Comparison of ENCODE assay signal across 7 cellular contexts in the genomic region with DNA sequence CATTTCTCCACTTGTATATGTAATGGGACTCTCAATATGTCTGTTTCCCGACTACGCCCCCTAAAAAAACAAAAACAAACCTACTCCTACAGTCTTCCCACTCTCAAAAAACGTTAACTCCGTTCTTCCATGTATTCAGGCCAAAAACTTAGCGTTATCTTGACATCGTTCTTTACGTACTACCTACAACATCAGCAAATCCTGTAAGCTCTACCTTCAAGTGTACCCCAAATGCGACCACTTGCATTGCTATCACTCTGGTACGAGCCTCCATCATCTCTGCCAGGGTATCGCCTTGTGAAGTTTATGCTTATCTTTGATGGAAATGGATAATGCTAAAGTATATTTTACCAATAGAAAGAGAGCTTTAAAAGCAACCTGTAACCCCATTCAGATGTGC. TPM values are rescaled to one million over a fixed set of nuclear protein-coding genes. Genes with fewer than 3 reads are reported as not detected.
A peak's percentile ranks its signal among the peaks of the same experiment; 100 is the strongest.
DNase-seq lines count a peak whose midpoint lies in the region; ATAC-seq and TF ChIP-seq lines count a peak whose summit lies in the region.

No MANE protein-coding gene starts in this region.

- no peak overlapping the region for H2AFZ ChIP-seq in HCT116 (ENCODE audit: low read depth, low read length, poor library complexity, severe bottlenecking)

- no peak for TF ChIP-seq RAD21 in HCT116 (IDR thresholded peaks at IDR 0.05; ENCODE audit: low read depth)

- no peaks in the 10 kb centered on the region for H3K9me2 ChIP-seq in HCT116 (ENCODE audit: insufficient read depth)

- H3K79me2 ChIP-seq in HCT116 (ENCODE audit: insufficient read depth, low read length) = peaks cover 9% of the 10 kb centered on the region; the same call in 1 of the 2 replicates

- H3K9ac ChIP-seq in HCT116 (ENCODE audit: low read length) = peak overlapping the region; percentile 64
- H3K9ac ChIP-seq in iPS-20b (ENCODE audit: low read depth, low read length) = peak overlapping the region; percentile 50; the same call in 1 of the 2 replicates

- TF ChIP-seq CTCF in HCT116 (IDR thresholded peaks at IDR 0.05 in 2 of 3, conservative IDR thresholded peaks at IDR 0.05 in 1 of 3; ENCODE audit: borderline replicate concordance in 1 of 3, insufficient read depth in 1 of 3, low read depth in 2 of 3, low read length in 2 of 3) (no peak), adrenal gland (IDR thresholded peaks at IDR 0.05) (no peak), testis (IDR thresholded peaks at IDR 0.05) (no peak)

- peaks cover 0 to 20% of the 10 kb centered on the region in 2 experiments; a peak in 3 of 4 replicates for H3K4me1 ChIP-seq in HCT116 (ENCODE audit: control insufficient read depth in 1 of 2, insufficient read depth in 2 of 2, low read length in 2 of 2)
- H3K4me1 ChIP-seq in adrenal gland (replicated peaks in 1 of 2) = peaks cover 13 to 45% of the 10 kb centered on the region in 2 donors
- H3K4me1 ChIP-seq in iPS-20b (ENCODE audit: insufficient read depth, low read length) = no peaks in the 10 kb centered on the region
- H3K4me1 ChIP-seq in testis = peaks cover 21% of the 10 kb centered on the region

- H4K20me1 ChIP-seq in HCT116 (ENCODE audit: insufficient read depth) = no peaks in the 10 kb centered on the region

- H3K4me2 ChIP-seq in HCT116 (ENCODE audit: low read length) = peak overlapping the region; percentile 82

- ATAC-seq in HCT116 (no peak), GM21576 (IDR thresholded peaks at IDR 0.05; ENCODE audit: unreplicated experiment) (no peak), GM18511 (IDR thresholded peaks at IDR 0.05; ENCODE audit: unreplicated experiment) (no peak), HG03457 (IDR thresholded peaks at IDR 0.05; ENCODE audit: unreplicated experiment) (no peak)

- H3K36me3 ChIP-seq in HCT116 (ENCODE audit: control insufficient read depth in 1 of 2, insufficient read depth in 2 of 2, low read length in 2 of 2) (no peaks in the 10 kb centered on the region), adrenal gland (replicated peaks in 1 of 2) (peaks cover 0 to 4% of the 10 kb centered on the region in 2 donors), iPS-20b (ENCODE audit: insufficient read depth, low read depth, low read length) (peaks cover 13% of the 10 kb centered on the region), testis (ENCODE audit: low read depth, missing control alignments) (no peaks in the 10 kb centered on the region)

- RAD21 ChIA-PET in HCT116 (lab: Charles Lee; ENCODE audit: low non-redundant PET in 1 of 2, low total read pairs in 2 of 2, uncharacterized antibody in 2 of 2, unreplicated experiment in 2 of 2) = no interaction called here

- CTCF ChIA-PET in HCT116 (lab: Charles Lee) = no interaction called here

- no peak for DNase-seq in HCT116 (ENCODE audit: low read depth, low spot score)
- no peak for DNase-seq in adrenal gland
- no peak for DNase-seq in testis

- peak overlapping the region; percentile 91 to 94 for H3K4me3 ChIP-seq in HCT116 (replicated peaks in 1 of 2; ENCODE audit: low read depth in 1 of 2, low read length in 2 of 2)
- H3K4me3 ChIP-seq in adrenal gland = peak overlapping the region; percentile 42 to 98 (median 76)
- peak overlapping the region; percentile 92 for H3K4me3 ChIP-seq in iPS-20b (ENCODE audit: low read length)
- peak overlapping the region; percentile 76 to 94 for H3K4me3 ChIP-seq in testis

- no peak overlapping the region for H3K27ac ChIP-seq in HCT116 (ENCODE audit: low read depth, low read length)
- H3K27ac ChIP-seq in adrenal gland = peak overlapping the region in 4 of 5 donors; percentile 72 to 91 (median 76)
- H3K27ac ChIP-seq in iPS-20b (ENCODE audit: low read length) = no peak overlapping the region
- H3K27ac ChIP-seq in testis = peak overlapping the region; percentile 56 to 62

- H3K9me3 ChIP-seq in HCT116 (ENCODE audit: control insufficient read depth in 1 of 2, insufficient read depth in 1 of 2, low read depth in 1 of 2, low read length in 2 of 2) = no peaks in the 10 kb centered on the region
- H3K9me3 ChIP-seq in adrenal gland (replicated peaks in 1 of 3) = no peaks in the 10 kb centered on the region
- no peaks in the 10 kb centered on the region for H3K9me3 ChIP-seq in iPS-20b (ENCODE audit: insufficient read depth, low read depth, low read length)
- H3K9me3 ChIP-seq in testis = no peaks in the 10 kb centered on the region

- POLR2A ChIA-PET in HCT116 (lab: Charles Lee) = no interaction called here

- 1 to 2% (median 2%) methylated on average over 10 of the region's 10 CpGs for WGBS in adrenal gland, 4 donors
- 1 to 2% methylated on average over 10 of the region's 10 CpGs for WGBS in testis, 2 donors

- intact Hi-C loops in HCT116 (cut with micrococcal nuclease) (no loop called here), adrenal gland (cut with DNase I) (no loop called here), testis (cut with DNase I; ENCODE audit: low total_unique reads) (no loop called here)

- BruUV-seq in HCT116 (replicated peaks; lab: Mats Ljungman, UMichigan) = TSS peak; percentile 65

- H3K27me3 ChIP-seq in HCT116 (ENCODE audit: insufficient read depth, low read length) (no peaks in the 10 kb centered on the region), adrenal gland (no peaks in the 10 kb centered on the region), iPS-20b (ENCODE audit: insufficient read depth, low read length) (no peaks in the 10 kb centered on the region), testis (no peaks in the 10 kb centered on the region)

- no peak for TF ChIP-seq POLR2A in HCT116 (IDR thresholded peaks at IDR 0.05; ENCODE audit: borderline replicate concordance, extremely low read depth, insufficient read depth, insufficient read length)
- no peak for TF ChIP-seq POLR2A in adrenal gland (IDR thresholded peaks at IDR 0.05)
- no peak for TF ChIP-seq POLR2A in testis (IDR thresholded peaks at IDR 0.05)

TF ChIP-seq in HCT116, 20 proteins besides CTCF, POLR2A, EP300 and RAD21:
- TF ChIP-seq EGR1 (IDR thresholded peaks at IDR 0.05; ENCODE audit: low read depth) (no peak), POLR2AphosphoS5 (IDR thresholded peaks at IDR 0.05; ENCODE audit: low read depth, low read length) (no peak), SRF (IDR thresholded peaks at IDR 0.05; ENCODE audit: low read depth) (no peak), JUND (IDR thresholded peaks at IDR 0.05) (no peak)
- TF ChIP-seq, protein P1, sequence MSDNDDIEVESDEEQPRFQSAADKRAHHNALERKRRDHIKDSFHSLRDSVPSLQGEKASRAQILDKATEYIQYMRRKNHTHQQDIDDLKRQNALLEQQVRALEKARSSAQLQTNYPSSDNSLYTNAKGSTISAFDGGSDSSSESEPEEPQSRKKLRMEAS (IDR thresholded peaks at IDR 0.05) = no peak
- TF ChIP-seq, protein P2, sequence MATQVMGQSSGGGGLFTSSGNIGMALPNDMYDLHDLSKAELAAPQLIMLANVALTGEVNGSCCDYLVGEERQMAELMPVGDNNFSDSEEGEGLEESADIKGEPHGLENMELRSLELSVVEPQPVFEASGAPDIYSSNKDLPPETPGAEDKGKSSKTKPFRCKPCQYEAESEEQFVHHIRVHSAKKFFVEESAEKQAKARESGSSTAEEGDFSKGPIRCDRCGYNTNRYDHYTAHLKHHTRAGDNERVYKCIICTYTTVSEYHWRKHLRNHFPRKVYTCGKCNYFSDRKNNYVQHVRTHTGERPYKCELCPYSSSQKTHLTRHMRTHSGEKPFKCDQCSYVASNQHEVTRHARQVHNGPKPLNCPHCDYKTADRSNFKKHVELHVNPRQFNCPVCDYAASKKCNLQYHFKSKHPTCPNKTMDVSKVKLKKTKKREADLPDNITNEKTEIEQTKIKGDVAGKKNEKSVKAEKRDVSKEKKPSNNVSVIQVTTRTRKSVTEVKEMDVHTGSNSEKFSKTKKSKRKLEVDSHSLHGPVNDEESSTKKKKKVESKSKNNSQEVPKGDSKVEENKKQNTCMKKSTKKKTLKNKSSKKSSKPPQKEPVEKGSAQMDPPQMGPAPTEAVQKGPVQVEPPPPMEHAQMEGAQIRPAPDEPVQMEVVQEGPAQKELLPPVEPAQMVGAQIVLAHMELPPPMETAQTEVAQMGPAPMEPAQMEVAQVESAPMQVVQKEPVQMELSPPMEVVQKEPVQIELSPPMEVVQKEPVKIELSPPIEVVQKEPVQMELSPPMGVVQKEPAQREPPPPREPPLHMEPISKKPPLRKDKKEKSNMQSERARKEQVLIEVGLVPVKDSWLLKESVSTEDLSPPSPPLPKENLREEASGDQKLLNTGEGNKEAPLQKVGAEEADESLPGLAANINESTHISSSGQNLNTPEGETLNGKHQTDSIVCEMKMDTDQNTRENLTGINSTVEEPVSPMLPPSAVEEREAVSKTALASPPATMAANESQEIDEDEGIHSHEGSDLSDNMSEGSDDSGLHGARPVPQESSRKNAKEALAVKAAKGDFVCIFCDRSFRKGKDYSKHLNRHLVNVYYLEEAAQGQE (IDR thresholded peaks at IDR 0.05; ENCODE audit: low read depth) = no peak

RNA-seq across cellular contexts. Expression of a gene that starts 0.5 kb away (rescaled TPM):
- total RNA-seq in HCT116 (2021; ENCODE audit: unreplicated experiment) = 5.5 TPM
- 1.3 and 2.1 TPM in 2 replicates for polyA plus RNA-seq in HCT116 (2012)
- 10 to 100 TPM in 3 of 8 donors, 1 to 10 TPM in 5; 7.6 to 12.7 (median 9.4) TPM for total RNA-seq in adrenal gland
- polyA plus RNA-seq in adrenal gland = 10 to 100 TPM in 1 of 3 donors, 1 to 10 TPM in 2; 5.6 to 19.0 (median 6.8) TPM
- total RNA-seq in testis = 10 to 100 TPM; 16.6 to 21.6 TPM
- 13.5 TPM for polyA plus RNA-seq in testis (ENCODE audit: insufficient read depth, low read depth, low replicate concordance)

RNA-seq across cellular contexts. Expression of a gene that starts 0.6 kb away (rescaled TPM):
- total RNA-seq in HCT116 (2021; ENCODE audit: unreplicated experiment) = 10.6 TPM
- 4.7 and 5.5 TPM in 2 replicates for polyA plus RNA-seq in HCT116 (2012)
- total RNA-seq in adrenal gland = 10 to 100 TPM; 17.5 to 34.3 (median 21.7) TPM
- 10 to 100 TPM in 2 of 3 donors, 1 to 10 TPM in 1; 7.4 to 15.4 (median 12.3) TPM for polyA plus RNA-seq in adrenal gland
- 10 to 100 TPM; 35.7 to 41.6 TPM for total RNA-seq in testis
- polyA plus RNA-seq in testis (ENCODE audit: insufficient read depth, low read depth, low replicate concordance) = 12.9 TPM

Comparison
In these comparisons a context has a peak if more than half of its experiments do, and no peak if none do; other contexts are left out.
1. H3K27ac ChIP-seq: peak in adrenal gland (4 of 5) and testis (2 of 2); none in HCT116 (single experiment) and iPS-20b (single experiment).
2. Peak in every context shown above with its lines, with median percentiles within 50 percentile points of each other: H3K4me3 ChIP-seq.